Comparison of ENCODE assay signal across 8 cellular contexts in the genomic region with DNA sequence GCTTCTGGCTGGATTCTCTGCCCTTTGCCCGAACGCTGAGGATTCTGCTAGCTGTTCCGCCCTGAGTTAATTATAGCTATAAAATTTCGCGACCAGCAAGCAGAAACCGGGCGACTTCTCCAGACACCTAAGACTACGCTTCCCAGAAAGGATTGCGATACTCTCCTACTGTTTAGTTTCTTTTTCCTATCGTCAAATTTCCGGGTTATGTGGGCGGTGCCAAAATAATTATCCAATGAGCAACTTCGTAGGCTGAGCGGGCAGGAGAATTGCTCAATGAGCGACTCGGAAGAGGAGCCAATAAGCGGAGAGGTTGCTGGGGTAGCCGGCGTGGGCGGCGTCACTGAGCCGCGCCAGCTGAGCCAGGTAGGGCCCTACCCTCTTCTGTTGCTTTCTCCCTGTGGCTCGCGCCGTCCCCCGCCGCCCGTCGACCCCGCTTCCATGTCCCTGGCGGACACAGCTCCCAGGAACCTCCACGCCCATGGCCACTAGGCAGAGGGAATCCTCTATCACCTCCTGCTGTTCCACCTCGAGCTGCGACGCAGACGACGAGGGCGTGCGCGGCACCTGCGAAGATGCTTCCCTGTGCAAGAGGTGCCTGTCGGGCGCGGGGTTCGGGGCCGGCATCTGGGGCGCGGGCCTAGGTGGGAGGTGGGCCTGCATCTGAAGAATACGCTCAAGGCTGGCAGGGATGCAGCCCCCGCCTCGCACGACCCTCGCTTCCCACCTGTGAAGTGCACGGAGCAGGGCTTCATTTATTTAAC. TPM values are rescaled to one million over a fixed set of nuclear protein-coding genes. Genes with fewer than 3 reads are reported as not detected.
DNase-seq lines count a peak whose midpoint lies in the region; FAIRE-seq and TF ChIP-seq lines count a peak whose summit lies in the region.

Gene LCMT1, plus strand, starts transcription at position 340 of the 764 bp plus-strand sequence. Its CDS starts 142 bp downstream, at position 482.

- peaks cover 0 to 3% (median 0%) of the 10 kb centered on the region in 3 experiments for H3K27me3 ChIP-seq in neuronal stem cell (ENCODE audit: control insufficient read depth in 3 of 3, insufficient read depth in 3 of 3, low read depth in 1 of 3, low read length in 3 of 3)

- H3K4me3 ChIP-seq in HFF-Myc (replicated peaks; ENCODE audit: low read depth, low read length) (peak within 1 kb of the TSS; percentile 75), neuronal stem cell (ENCODE audit: low read length in 2 of 2) (peak within 1 kb of the TSS; percentile 94 to 95)

- no peaks in the 10 kb centered on the region for H3K9me3 ChIP-seq in neuronal stem cell (replicated peaks in 1 of 2; ENCODE audit: control insufficient read depth in 2 of 2, insufficient read depth in 1 of 2, low read depth in 1 of 2, low read length in 2 of 2)

- CTCF ChIA-PET in activated naive CD4-positive, alpha-beta T cell treated with anti-CD3 and anti-CD28 coated beads for 36 hours (lab: Charles Lee) = interaction anchor here (1.1 to 5.7 kb wide), 2 partner anchors 14 to 114 kb away, joined by 3 to 25 read pairs; no protein-coding TSS in a partner anchor

- H3K27ac Mint-ChIP-seq in activated naive CD4-positive, alpha-beta T cell treated with anti-CD3 and anti-CD28 coated beads for 36 hours = peak within 1 kb of the TSS; percentile 96

- H4K8ac ChIP-seq in neuronal stem cell (ENCODE audit: low read depth, low read length) = peak within 1 kb of the TSS; percentile 96

- H3K9me3 Mint-ChIP-seq in activated naive CD4-positive, alpha-beta T cell treated with anti-CD3 and anti-CD28 coated beads for 36 hours = no peaks in the 10 kb centered on the region

- peak within 1 kb of the TSS; percentile 94 for H3K4me3 Mint-ChIP-seq in activated naive CD4-positive, alpha-beta T cell treated with anti-CD3 and anti-CD28 coated beads for 36 hours

- H3K14ac ChIP-seq in neuronal stem cell (ENCODE audit: low read length) = peak within 1 kb of the TSS; percentile 73

- peak within 1 kb of the TSS; percentile 98 for H3K4me2 ChIP-seq in neuronal stem cell (ENCODE audit: insufficient read depth, low read length, poor library complexity, severe bottlenecking)

- peaks cover 11% of the 10 kb centered on the region for H3K79me1 ChIP-seq in neuronal stem cell (ENCODE audit: low read depth, low read length)

- peaks cover 47% of the 10 kb centered on the region for H3K4me1 Mint-ChIP-seq in activated naive CD4-positive, alpha-beta T cell treated with anti-CD3 and anti-CD28 coated beads for 36 hours (ENCODE audit: low read depth)

- peak; percentile 97 for DNase-seq in GM03348 (ENCODE audit: low spot score)
- peak; percentile 96 for DNase-seq in HFF-Myc (ENCODE audit: extremely low read depth, low read depth)
- peak; percentile 99 for DNase-seq in NAMALWA (ENCODE audit: low spot score)
- DNase-seq in SK-N-DZ (ENCODE audit: low spot score) = peak; percentile 99
- peak; percentile 97 for DNase-seq in activated naive CD4-positive, alpha-beta T cell treated with anti-CD3 and anti-CD28 coated beads for 36 hours
- DNase-seq in frontal cortex (ENCODE audit: low spot score in 2 of 2) = peak; percentile 86 to 93
- peak; percentile 95 for DNase-seq in neuronal stem cell (ENCODE audit: low spot score)

- peak within 1 kb of the TSS; percentile 96 for H2AFZ ChIP-seq in neuronal stem cell (ENCODE audit: low read length)

- peaks cover 5% of the 10 kb centered on the region in 2 donors for H3K4me1 ChIP-seq in neuronal stem cell (ENCODE audit: control insufficient read depth in 2 of 2, insufficient read depth in 1 of 2, low read depth in 1 of 2, low read length in 2 of 2)

- WGBS in neuronal stem cell (ENCODE audit: extremely low coverage in 2 of 2, insufficient read length in 2 of 2, insufficient replicate concordance in 1 of 2), 2 donors = no CpG with 5 or more reads among the region's 55 CpGs

- FAIRE-seq in frontal cortex (lab: Jason Lieb, UNC) = peak; percentile 92

- no peak within 1 kb of the TSS for H4K91ac ChIP-seq in neuronal stem cell (ENCODE audit: low read depth, low read length, poor library complexity)

- H3K36me3 Mint-ChIP-seq in activated naive CD4-positive, alpha-beta T cell treated with anti-CD3 and anti-CD28 coated beads for 36 hours (ENCODE audit: low read depth) = peaks cover 11% of the 10 kb centered on the region

- no peak for TF ChIP-seq CTCF in HFF-Myc (IDR thresholded peaks at IDR 0.05; ENCODE audit: low read depth, low read length, missing control alignments)
- TF ChIP-seq CTCF in subcutaneous adipose tissue (IDR thresholded peaks at IDR 0.05; ENCODE audit: low read depth) = no peak

- H3K4ac ChIP-seq in neuronal stem cell (ENCODE audit: low read length) = no peak within 1 kb of the TSS

- peak within 1 kb of the TSS; percentile 11 for H3K27ac ChIP-seq in neuronal stem cell (replicated peaks; ENCODE audit: low read length)

- H3K9ac ChIP-seq in neuronal stem cell (ENCODE audit: low read depth, low read length, poor library complexity) = peak within 1 kb of the TSS; percentile 99

- no peak within 1 kb of the TSS for H2BK5ac ChIP-seq in neuronal stem cell (ENCODE audit: low read length)

- peaks cover 7 to 16% of the 10 kb centered on the region in 2 donors for H3K36me3 ChIP-seq in neuronal stem cell (replicated peaks in 1 of 2; ENCODE audit: control insufficient read depth in 2 of 2, insufficient read depth in 2 of 2, low read length in 2 of 2)

- no peak within 1 kb of the TSS for H2BK12ac ChIP-seq in neuronal stem cell (ENCODE audit: low read length)

- H2AK5ac ChIP-seq in neuronal stem cell (ENCODE audit: low read depth, low read length) = peak within 1 kb of the TSS; percentile 66

- peak within 1 kb of the TSS; percentile 37 for H3K23ac ChIP-seq in neuronal stem cell (ENCODE audit: low read depth, low read length, poor library complexity)

- intact Hi-C loops in activated naive CD4-positive, alpha-beta T cell treated with anti-CD3 and anti-CD28 coated beads for 36 hours (cut with micrococcal nuclease) = loop anchor here (1.0 to 10.0 kb wide), 10 partner anchors 18 to 571 kb away; partner anchors contain the start of gene ARHGAP17

- H3K27me3 Mint-ChIP-seq in activated naive CD4-positive, alpha-beta T cell treated with anti-CD3 and anti-CD28 coated beads for 36 hours (ENCODE audit: low read depth) = no peaks in the 10 kb centered on the region

- peak within 1 kb of the TSS; percentile 82 for H3K18ac ChIP-seq in neuronal stem cell (ENCODE audit: low read length)

- no peak within 1 kb of the TSS for H2BK15ac ChIP-seq in neuronal stem cell (ENCODE audit: low read length)

- H2BK120ac ChIP-seq in neuronal stem cell (ENCODE audit: low read depth, low read length) = peak within 1 kb of the TSS; percentile 66

RNA-seq across cellular contexts. Expression of gene LCMT1, which starts in this region (rescaled TPM):
- polyA plus RNA-seq in SK-N-DZ (2014; cell fraction: cytosol; rRNA removed) = 52.6 and 53.8 TPM in 2 replicates
- 41.6 and 45.1 TPM in 2 replicates for polyA plus RNA-seq in SK-N-DZ (2014; cell fraction: nucleus; rRNA removed)
- 10 to 100 TPM; 34.7 to 35.3 TPM for total RNA-seq in activated naive CD4-positive, alpha-beta T cell treated with anti-CD3 and anti-CD28 coated beads for 36 hours
- total RNA-seq in frontal cortex (53.4 TPM), subcutaneous adipose tissue (10 to 100 TPM; 25.1 to 31.6 (median 29.9) TPM)
- 60.6 TPM for polyA plus RNA-seq in neuronal stem cell (2013, experiment 1 of 2)
- 60.7 TPM for polyA plus RNA-seq in neuronal stem cell (2013, experiment 2 of 2)

Comparison
In these comparisons a context has a peak if more than half of its experiments do, and no peak if none do; other contexts are left out.
1. Peak in every context shown above with its lines: DNase-seq, H3K4me3 ChIP-seq and H3K27ac ChIP-seq.